ENCODE assay signal across 8 cellular contexts in the genomic region with DNA sequence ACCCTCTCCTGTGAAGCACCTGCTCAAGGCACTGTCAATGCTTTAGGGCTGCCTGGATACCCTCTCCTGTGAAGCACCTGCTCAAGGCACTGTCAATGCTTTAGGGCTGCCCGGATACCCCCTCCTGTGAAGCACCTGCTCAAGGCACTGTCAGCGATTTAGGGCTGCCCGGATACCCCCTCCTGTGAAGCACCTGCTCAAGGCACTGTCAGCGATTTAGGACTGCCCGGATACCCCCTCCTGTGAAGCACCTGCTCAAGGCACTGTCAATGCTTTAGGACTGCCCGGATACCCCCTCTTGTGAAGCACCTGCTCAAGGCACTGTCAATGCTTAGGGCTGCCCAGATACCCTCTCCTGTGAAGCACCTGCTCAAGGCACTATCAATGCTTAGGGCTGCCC. TPM values are rescaled to one million over a fixed set of nuclear protein-coding genes. Genes with fewer than 3 reads are reported as not detected.
DNase-seq lines count a peak whose midpoint lies in the region; TF ChIP-seq lines count a peak whose summit lies in the region.
"Not testable (repeated sequence)": the region's sequence is repeated elsewhere in the genome, so short reads cannot be mapped to it uniquely, and the experiment has no call there.

No MANE protein-coding gene starts in this region.

- no CpG with 5 or more reads among the region's 6 CpGs for WGBS in H9 (ENCODE audit: extremely low coverage, insufficient read length, low lambda C conversion rate)
- WGBS in neuronal stem cell (ENCODE audit: extremely low coverage in 2 of 2, insufficient read length in 2 of 2, insufficient replicate concordance in 1 of 2), 2 donors = no CpG with 5 or more reads among the region's 6 CpGs

- peak overlapping the region in 6 of 7 donors; percentile 21 to 75 (median 58) for H3K27ac Mint-ChIP-seq in CD4-positive, alpha-beta memory T cell
- not testable (repeated sequence) for H3K27ac Mint-ChIP-seq in H9; activated T-cell treated with anti-CD3 and anti-CD28 coated beads, Interleukin-2, amount 50 U/mL, for 24 hours

- peaks cover 0 to 11% of the 10 kb centered on the region in 2 donors for H3K27me3 Mint-ChIP-seq in CD4-positive, alpha-beta memory T cell
- peaks cover 24% of the 10 kb centered on the region for H3K27me3 Mint-ChIP-seq in H9 (ENCODE audit: low read depth)
- peaks cover 12% of the 10 kb centered on the region for H3K27me3 Mint-ChIP-seq in activated T-cell treated with anti-CD3 and anti-CD28 coated beads, Interleukin-2, amount 50 U/mL, for 24 hours

- DNase-seq in CD4-positive, alpha-beta memory T cell; neuronal stem cell (ENCODE audit: low spot score): not testable (repeated sequence)
- DNase-seq in H9 (peak; percentile 10), NCI-H187 treated with DMSO at 0.1 percent for 48 hours (lab: John Stamatoyannopoulos, UW) (peak; percentile 14), Peyer's patch (peak in 2 of 3 donors; percentile 10 to 27), islet precursor cell (peak; percentile 7)
- peak; percentile 7 for DNase-seq in activated CD4-positive, alpha-beta T cell treated with anti-CD3 and anti-CD28 coated beads for 1 hour
- peak; percentile 28 for DNase-seq in activated T-cell treated with anti-CD3 and anti-CD28 coated beads, Interleukin-2, amount 50 U/mL, for 24 hours

- not testable (repeated sequence) for H3K4me3 ChIP-seq in CD4-positive, alpha-beta memory T cell (ENCODE audit: low read length in 2 of 2); Peyer's patch; neuronal stem cell (ENCODE audit: low read length in 2 of 2)

- not testable (repeated sequence) for TF ChIP-seq POLR2A in Peyer's patch (IDR thresholded peaks at IDR 0.05)

- H3K4me3 Mint-ChIP-seq in CD4-positive, alpha-beta memory T cell; H9; activated T-cell treated with anti-CD3 and anti-CD28 coated beads, Interleukin-2, amount 50 U/mL, for 24 hours: not testable (repeated sequence)

- not testable (repeated sequence) for H3K79me2 ChIP-seq in H9 (ENCODE audit: insufficient read depth, low read length)

- not testable (repeated sequence) for H3K79me1 ChIP-seq in H9 (ENCODE audit: insufficient read depth, low read depth, low read length, poor library complexity, severe bottlenecking); neuronal stem cell (ENCODE audit: low read depth, low read length)

- H3K23ac ChIP-seq in H9 (ENCODE audit: insufficient read length, low read depth, low read length); neuronal stem cell (ENCODE audit: low read depth, low read length, poor library complexity): not testable (repeated sequence)

- CTCF ChIA-PET in CD4-positive, alpha-beta memory T cell (lab: Charles Lee; ENCODE audit: partially characterized antibody) = not testable (repeated sequence)

- not testable (repeated sequence) for H4K20me1 ChIP-seq in H9 (ENCODE audit: control insufficient read depth, insufficient read depth, insufficient read length)

- H3K4me1 Mint-ChIP-seq in CD4-positive, alpha-beta memory T cell = peaks cover 11 to 27% (median 20%) of the 10 kb centered on the region in 4 donors
- peaks cover 0 to 14% of the 10 kb centered on the region in 2 experiments; a peak in 2 of 4 replicates for H3K4me1 Mint-ChIP-seq in H9
- peaks cover 29% of the 10 kb centered on the region for H3K4me1 Mint-ChIP-seq in activated T-cell treated with anti-CD3 and anti-CD28 coated beads, Interleukin-2, amount 50 U/mL, for 24 hours (ENCODE audit: low read depth)

- H3K36me3 ChIP-seq in CD4-positive, alpha-beta memory T cell (ENCODE audit: insufficient read depth, low read length); Peyer's patch; neuronal stem cell (replicated peaks in 1 of 2; ENCODE audit: control insufficient read depth in 2 of 2, insufficient read depth in 2 of 2, low read length in 2 of 2): not testable (repeated sequence)

- H2AK5ac ChIP-seq in H9 (ENCODE audit: insufficient read length, low read length); neuronal stem cell (ENCODE audit: low read depth, low read length): not testable (repeated sequence)

- H4K8ac ChIP-seq in H9 (replicated peaks; ENCODE audit: insufficient read length, low read depth, low read length); neuronal stem cell (ENCODE audit: low read depth, low read length): not testable (repeated sequence)

- not testable (repeated sequence) for H2BK120ac ChIP-seq in H9 (ENCODE audit: low read depth, low read length, poor library complexity, severe bottlenecking); neuronal stem cell (ENCODE audit: low read depth, low read length)

- not testable (repeated sequence) for H2AFZ ChIP-seq in H9 (ENCODE audit: low read length); neuronal stem cell (ENCODE audit: low read length)

- not testable (repeated sequence) for H2BK5ac ChIP-seq in H9 (ENCODE audit: insufficient read length, low read length); neuronal stem cell (ENCODE audit: low read length)

- peak overlapping the region; percentile 19 for H3K27ac ChIP-seq in CD4-positive, alpha-beta memory T cell (ENCODE audit: low read depth, low read length)
- not testable (repeated sequence) for H3K27ac ChIP-seq in H9 (ENCODE audit: insufficient read length, low read depth, low read length); Peyer's patch; neuronal stem cell (replicated peaks; ENCODE audit: low read length)

- H3K56ac ChIP-seq in H9 (ENCODE audit: insufficient read length, low read depth, low read length) = not testable (repeated sequence)

- not testable (repeated sequence) for H3K18ac ChIP-seq in H9 (ENCODE audit: insufficient read length, low read depth, low read length); neuronal stem cell (ENCODE audit: low read length)

- H4K5ac ChIP-seq in H9 (ENCODE audit: insufficient read length, low read depth, low read length) = not testable (repeated sequence)

- H3K23me2 ChIP-seq in H9 (ENCODE audit: insufficient read length, low read depth, low read length, poor library complexity, severe bottlenecking) = not testable (repeated sequence)

- H3K36me3 Mint-ChIP-seq in CD4-positive, alpha-beta memory T cell; H9 (ENCODE audit: insufficient read depth in 1 of 3, low read depth in 3 of 3); activated T-cell treated with anti-CD3 and anti-CD28 coated beads, Interleukin-2, amount 50 U/mL, for 24 hours (ENCODE audit: low read depth): not testable (repeated sequence)

- H3K4ac ChIP-seq in H9 (ENCODE audit: low read depth, low read length); neuronal stem cell (ENCODE audit: low read length): not testable (repeated sequence)

- not testable (repeated sequence) for H3K9me3 ChIP-seq in CD4-positive, alpha-beta memory T cell (ENCODE audit: control insufficient read depth in 1 of 2, low read length in 2 of 2); H9 (ENCODE audit: control insufficient read depth, low read depth, low read length); Peyer's patch; neuronal stem cell (replicated peaks in 1 of 2; ENCODE audit: control insufficient read depth in 2 of 2, insufficient read depth in 1 of 2, low read depth in 1 of 2, low read length in 2 of 2)

- POLR2A ChIA-PET in CD4-positive, alpha-beta memory T cell (lab: Charles Lee; ENCODE audit: partially characterized antibody) = not testable (repeated sequence)

- not testable (repeated sequence) for H2BK20ac ChIP-seq in H9 (ENCODE audit: low read depth, low read length, poor library complexity, severe bottlenecking)

- not testable (repeated sequence) for H3K9me3 Mint-ChIP-seq in CD4-positive, alpha-beta memory T cell; H9; activated T-cell treated with anti-CD3 and anti-CD28 coated beads, Interleukin-2, amount 50 U/mL, for 24 hours

- not testable (repeated sequence) for H4K91ac ChIP-seq in H9 (ENCODE audit: insufficient read length, low read depth, low read length); neuronal stem cell (ENCODE audit: low read depth, low read length, poor library complexity)

- H3K27me3 ChIP-seq in CD4-positive, alpha-beta memory T cell (ENCODE audit: insufficient read depth, low read length); H9 (ENCODE audit: insufficient read depth, low read length); Peyer's patch; neuronal stem cell (ENCODE audit: control insufficient read depth in 3 of 3, insufficient read depth in 3 of 3, low read depth in 1 of 3, low read length in 3 of 3): not testable (repeated sequence)

- H3T11ph ChIP-seq in H9 (ENCODE audit: low read length) = not testable (repeated sequence)

- H3K4me2 ChIP-seq in H9 (ENCODE audit: insufficient read depth, insufficient read length, low read length); neuronal stem cell (ENCODE audit: insufficient read depth, low read length, poor library complexity, severe bottlenecking): not testable (repeated sequence)

- intact Hi-C loops in CD4-positive, alpha-beta memory T cell (cut with micrococcal nuclease) = not testable (repeated sequence)

- H2BK12ac ChIP-seq in H9 (ENCODE audit: insufficient read length, low read depth, low read length) = not testable (repeated sequence)
- H2BK12ac ChIP-seq in neuronal stem cell (ENCODE audit: low read length) = peak overlapping the region; percentile 30

- H3K9ac ChIP-seq in H9 (ENCODE audit: extremely low read depth, insufficient read length, low read length); neuronal stem cell (ENCODE audit: low read depth, low read length, poor library complexity): not testable (repeated sequence)

- not testable (repeated sequence) for H3K14ac ChIP-seq in H9 (ENCODE audit: insufficient read depth, low read length); neuronal stem cell (ENCODE audit: low read length)

- peaks cover 37% of the 10 kb centered on the region for H3K4me1 ChIP-seq in CD4-positive, alpha-beta memory T cell (ENCODE audit: insufficient read depth, low read length)
- H3K4me1 ChIP-seq in H9 (ENCODE audit: insufficient read depth, low read length); Peyer's patch; neuronal stem cell (ENCODE audit: control insufficient read depth in 2 of 2, insufficient read depth in 1 of 2, low read depth in 1 of 2, low read length in 2 of 2): not testable (repeated sequence)

- not testable (repeated sequence) for TF ChIP-seq CTCF in H9 (conservative IDR thresholded peaks at IDR 0.05); Peyer's patch (IDR thresholded peaks at IDR 0.05)

- H2BK15ac ChIP-seq in H9 (ENCODE audit: low read depth, low read length); neuronal stem cell (ENCODE audit: low read length): not testable (repeated sequence)

RNA-seq across cellular contexts. Expression of a gene that starts 33.9 kb away (rescaled TPM):
- total RNA-seq in CD4-positive, alpha-beta memory T cell = 1 to 10 TPM in 1 of 2 experiments, under 1 TPM in 1; 0.99 to 1.6 TPM
- polyA plus RNA-seq in CD4-positive, alpha-beta memory T cell = 1 to 10 TPM in 1 of 2 donors, under 1 TPM in 1; 0.36 to 1.1 TPM
- total RNA-seq in H9 (2021) (10.8 and 10.9 TPM in 2 replicates), Peyer's patch (1 to 10 TPM in 3 of 4 donors, not detected in 1; 1.1 to 6.0 (median 4.4) TPM)
- polyA plus RNA-seq in neuronal stem cell (2013, experiment 1 of 2) = 6.9 TPM
- 6.2 TPM for polyA plus RNA-seq in neuronal stem cell (2013, experiment 2 of 2)
